8 cellular contexts compared by ENCODE assay signal in the genomic region with DNA sequence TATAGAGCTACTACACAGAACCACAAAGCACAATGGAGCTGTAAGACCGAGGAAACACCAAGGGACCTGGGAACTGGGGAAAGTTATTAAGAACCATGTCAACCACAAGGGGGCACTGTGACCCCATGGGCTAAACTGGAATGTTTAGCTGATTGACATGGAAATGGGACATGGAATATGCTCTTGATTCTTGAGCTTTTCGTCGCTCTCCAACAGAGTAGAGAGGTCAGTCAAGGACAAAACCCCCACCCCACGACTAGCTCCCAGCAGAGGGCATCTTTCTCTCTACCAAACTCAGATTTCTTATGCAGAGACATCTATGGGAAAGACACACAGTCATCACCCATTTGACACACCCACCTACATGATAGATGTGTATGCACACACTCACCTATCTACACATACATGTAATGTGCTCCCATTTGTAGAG. TPM values are rescaled to one million over a fixed set of nuclear protein-coding genes. Genes with fewer than 3 reads are reported as not detected.
A peak's percentile ranks its signal among the peaks of the same experiment; 100 is the strongest.
DNase-seq lines count a peak whose midpoint lies in the region; ATAC-seq lines count a peak whose summit lies in the region.

No MANE protein-coding gene starts in this region.

- H3K27ac Mint-ChIP-seq in CD8-positive, alpha-beta memory T cell = peak overlapping the region in 1 of 8 donors; percentile 8

- no peaks in the 10 kb centered on the region for H3K9me3 ChIP-seq in CD8-positive, alpha-beta memory T cell (ENCODE audit: low read length)

- H3K27me3 Mint-ChIP-seq in CD8-positive, alpha-beta memory T cell = peaks cover 14 to 23% of the 10 kb centered on the region in 2 donors

- POLR2A ChIA-PET in CD8-positive, alpha-beta memory T cell (lab: Charles Lee) = interaction anchor here (0.6 to 2.1 kb wide), 4 partner anchors 25 to 89 kb away, joined by 3 to 11 read pairs (median 4); no protein-coding TSS in a partner anchor

- no peaks in the 10 kb centered on the region for H3K4me1 ChIP-seq in CD8-positive, alpha-beta memory T cell (ENCODE audit: insufficient read depth, low read length)

- H3K4me1 Mint-ChIP-seq in CD8-positive, alpha-beta memory T cell = no peaks in the 10 kb centered on the region

- DNase-seq in CD8-positive, alpha-beta memory T cell = peak; percentile 66 to 86 (median 75)
- DNase-seq in NCI-H510A treated with DMSO at 0.1 percent for 48 hours (lab: John Stamatoyannopoulos, UW) (peak; percentile 77), cerebellar cortex (ENCODE audit: low spot score) (peak; percentile 95)
- DNase-seq in activated CD4-positive, alpha-beta T cell treated with anti-CD3 and anti-CD28 coated beads for 1 hour = peak; percentile 68
- DNase-seq in stimulated activated CD4-positive, alpha-beta T cell treated with anti-CD3 and anti-CD28 coated beads, Interleukin-2, amount 100 ng/mL, for 24 hours = peak; percentile 86 to 89

- ATAC-seq in HG02885 (IDR thresholded peaks at IDR 0.05; ENCODE audit: poor library complexity, unreplicated experiment) (peak; percentile 70), GM21390 (IDR thresholded peaks at IDR 0.05; ENCODE audit: unreplicated experiment) (no peak)

- no peaks in the 10 kb centered on the region for H3K36me3 ChIP-seq in CD8-positive, alpha-beta memory T cell (ENCODE audit: insufficient read depth, low read length)

- peaks cover 0 to 25% (median 5%) of the 10 kb centered on the region in 3 donors for H3K36me3 Mint-ChIP-seq in CD8-positive, alpha-beta memory T cell

- no peaks in the 10 kb centered on the region for H3K9me3 Mint-ChIP-seq in CD8-positive, alpha-beta memory T cell

- CTCF ChIA-PET in CD8-positive, alpha-beta memory T cell (lab: Charles Lee) = interaction anchor here (0.9 to 12.0 kb wide), 31 partner anchors 9 to 122 kb away, joined by 3 to 201 read pairs (median 6); a partner anchor contains a TSS

- H3K27me3 ChIP-seq in CD8-positive, alpha-beta memory T cell (ENCODE audit: insufficient read depth, low read length, poor library complexity, severe bottlenecking) = no peaks in the 10 kb centered on the region
- no peaks in the 10 kb centered on the region for H3K27me3 ChIP-seq in layer of hippocampus (ENCODE audit: control insufficient read depth, insufficient read depth, low read length)

- H3K4me3 ChIP-seq in CD8-positive, alpha-beta memory T cell (ENCODE audit: low read length) = no peak overlapping the region

- H3K27ac ChIP-seq in CD8-positive, alpha-beta memory T cell (ENCODE audit: low read depth, low read length) = no peak overlapping the region
- peak overlapping the region; percentile 49 for H3K27ac ChIP-seq in layer of hippocampus (ENCODE audit: low read depth, low read length)

- H3K4me3 Mint-ChIP-seq in CD8-positive, alpha-beta memory T cell = no peak overlapping the region

RNA-seq across cellular contexts. Expression of a gene that starts 10.1 kb away (rescaled TPM):
- total RNA-seq in CD8-positive, alpha-beta memory T cell = 1 to 10 TPM; 4.8 to 5.0 TPM
- 19.9 TPM for polyA plus RNA-seq in CD8-positive, alpha-beta memory T cell

RNA-seq across cellular contexts. Expression of a gene that starts 15.2 kb away (rescaled TPM):
- not detected for total RNA-seq in CD8-positive, alpha-beta memory T cell
- polyA plus RNA-seq in CD8-positive, alpha-beta memory T cell = not detected

RNA-seq across cellular contexts. Expression of a gene that starts 15.7 kb away (rescaled TPM):
- under 1 TPM in 1 of 2 experiments, not detected in 1; 0.16 TPM for total RNA-seq in CD8-positive, alpha-beta memory T cell
- not detected for polyA plus RNA-seq in CD8-positive, alpha-beta memory T cell

RNA-seq across cellular contexts. Expression of a gene that starts 19.8 kb away (rescaled TPM):
- not detected for total RNA-seq in CD8-positive, alpha-beta memory T cell
- not detected for polyA plus RNA-seq in CD8-positive, alpha-beta memory T cell

RNA-seq across cellular contexts. Expression of a gene that starts 25.0 kb away (rescaled TPM):
- total RNA-seq in CD8-positive, alpha-beta memory T cell = 100 to 1,000 TPM; 102 to 107 TPM
- polyA plus RNA-seq in CD8-positive, alpha-beta memory T cell = 43.9 TPM
